Comparison of ENCODE assay signal across 7 cellular contexts in the genomic region with DNA sequence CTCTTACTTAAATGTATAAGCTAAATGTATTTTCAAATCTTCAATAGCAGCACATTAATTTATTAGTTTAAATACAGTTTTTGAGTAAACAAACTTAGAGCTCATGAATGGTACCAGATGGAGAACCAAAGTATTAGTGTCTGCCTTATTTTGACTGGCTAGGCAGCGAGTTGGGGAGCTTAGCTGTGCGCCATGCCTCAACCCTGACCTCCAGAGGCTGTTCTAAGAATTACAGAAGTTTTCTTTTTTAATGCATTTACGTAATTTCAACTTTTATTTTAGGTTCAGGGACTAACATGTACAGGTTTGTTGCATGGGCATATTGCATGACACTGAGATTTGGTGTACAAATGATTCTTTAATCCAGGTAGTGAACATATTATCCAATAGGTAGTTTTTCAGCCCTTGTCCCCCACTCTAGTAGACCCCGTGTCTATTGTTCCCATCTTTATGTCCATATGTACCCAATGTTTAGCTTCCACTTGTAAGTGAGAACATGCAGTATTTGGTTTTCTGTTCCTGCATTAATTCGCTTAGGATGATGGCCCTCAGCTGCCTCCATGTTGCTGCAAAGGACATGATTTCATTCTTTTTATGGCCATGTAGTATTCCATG.
A peak's percentile ranks its signal among the peaks of the same experiment; 100 is the strongest.
DNase-seq lines count a peak whose midpoint lies in the region; ATAC-seq and TF ChIP-seq lines count a peak whose summit lies in the region.

No MANE protein-coding gene starts in this region.

- H3K4me3 ChIP-seq in GM12865 (ENCODE audit: low read depth, low read length) (no peak overlapping the region), hepatocyte (no peak overlapping the region)

- no peaks in the 10 kb centered on the region for H3K9me2 ChIP-seq in hepatocyte (replicated peaks; ENCODE audit: insufficient read depth)

- H3K4me1 ChIP-seq in hepatocyte (ENCODE audit: insufficient read depth): no peaks in the 10 kb centered on the region

- no peak overlapping the region for H2AFZ ChIP-seq in hepatocyte

- no peaks in the 10 kb centered on the region for H4K20me1 ChIP-seq in hepatocyte (ENCODE audit: insufficient read depth, poor library complexity, severe bottlenecking)

- H3K27me3 ChIP-seq in hepatocyte: no peaks in the 10 kb centered on the region

- DNase-seq in GM12865 (ENCODE audit: low read depth) (peak; percentile 63), SK-MEL-5 (ENCODE audit: low read depth, low spot score) (peak; percentile 80), hepatocyte (ENCODE audit: low spot score) (peak; percentile 69), OCI-M2 (lab: John Stamatoyannopoulos, UW; ENCODE audit: unreplicated experiment) (no peak)
- DNase-seq in activated CD8-positive, alpha-beta memory T cell treated with anti-CD3 and anti-CD28 coated beads, Interleukin-2, amount 50 U/mL, for 4 hours: no peak

- no peaks in the 10 kb centered on the region for H3K79me2 ChIP-seq in hepatocyte

- in situ Hi-C loops in SK-MEL-5 (cut with HindIII; ENCODE audit: low pct_unique_long_range_greater_than_20kb, low sequenced_read_pairs): no loop called here

- peak; percentile 98 for ATAC-seq in GM21360 (IDR thresholded peaks at IDR 0.05; ENCODE audit: unreplicated experiment)
- peak; percentile 91 for ATAC-seq in HG03520 (IDR thresholded peaks at IDR 0.05; ENCODE audit: unreplicated experiment)

- no peaks in the 10 kb centered on the region for H3K36me3 ChIP-seq in hepatocyte (replicated peaks; ENCODE audit: insufficient read depth, low read depth)

- H3K9me3 ChIP-seq in hepatocyte (ENCODE audit: low read depth): no peaks in the 10 kb centered on the region

- TF ChIP-seq CTCF in GM12865 (IDR thresholded peaks at IDR 0.05; ENCODE audit: insufficient read depth, low read depth, low read length, missing control alignments): peak; percentile 67
- TF ChIP-seq CTCF in hepatocyte (IDR thresholded peaks at IDR 0.05; ENCODE audit: poor library complexity): peak; percentile 78

- H3K4me2 ChIP-seq in hepatocyte: no peak overlapping the region

- WGBS in hepatocyte (ENCODE audit: low lambda C conversion rate, missing lambda C conversion rate): 28% methylated on average over 5 of the region's 5 CpGs

- H3K27ac ChIP-seq in hepatocyte: no peak overlapping the region

Comparison
In these comparisons a context has a peak if more than half of its experiments do, and no peak if none do; other contexts are left out.
1. DNase-seq: peak in GM12865 (single experiment), SK-MEL-5 (single experiment) and hepatocyte (single experiment); none in activated CD8-positive, alpha-beta memory T cell treated with anti-CD3 and anti-CD28 coated beads, Interleukin-2, amount 50 U/mL, for 4 hours (single experiment) and OCI-M2 (single experiment).